ENCODE assay signal across 23 cellular contexts in genomic region chr14:101581806-101582205, GRCh38. TPM values are rescaled to one million over a fixed set of nuclear protein-coding genes. Genes with fewer than 3 reads are reported as not detected.
"Had no signal": no experiment of that assay in that cellular context is flagged by ENCODE, and none has a peak within 500 bp of the region (broad histone marks: within the 10 kb centered on the region; RNA-seq: fewer than 3 reads in every experiment).

No MANE protein-coding gene starts in this region.

- H3K4me3 ChIP-seq: K562, SJCRH30 had no signal

- H3K4me3 Mint-ChIP-seq: IgD-negative memory B cell had no signal

- H3K9ac ChIP-seq: KMS-11 had no signal

- H3K27me3 ChIP-seq: SJCRH30 had no signal

- H3K36me3 ChIP-seq: SJCRH30 had no signal

- H3K4me1 ChIP-seq: SJCRH30 had no signal

- DNase-seq: Kasumi-1, MM.1S, NCI-H1092 treated with DMSO at 0.1 percent for 48 hours, NCI-H1436, NCI-H187, NCI-H2029, NCI-H2081 treated with DMSO at 0.1 percent for 48 hours, NCI-H2171, NCI-H226, NCI-H446, NCI-H510A, NCI-H524 treated with DMSO at 0.1 percent for 48 hours, NCI-H69, NCI-H774, SHP77 treated with DMSO at 0.1 percent for 48 hours, SJCRH30 had no signal

- ATAC-seq: HepG2, K562 had no signal

- H3K4me1 Mint-ChIP-seq: IgD-negative memory B cell had no signal

- H3K27ac ChIP-seq: KMS-11, RWPE1, SJCRH30 had no signal

- FAIRE-seq: HepG2, K562 had no signal

- H3K4me2 ChIP-seq: KMS-11 had no signal

RNA-seq across cellular contexts. Expression of gene DIO3, which starts 20.5 kb away (rescaled TPM):
- total RNA-seq: HepG2, HT1080, K562, M059J, SJCRH30 had no signal
- polyA plus RNA-seq: HepG2, IgD-negative memory B cell, K562 had no signal
